17 cellular contexts compared by ENCODE assay signal in the genomic region with DNA sequence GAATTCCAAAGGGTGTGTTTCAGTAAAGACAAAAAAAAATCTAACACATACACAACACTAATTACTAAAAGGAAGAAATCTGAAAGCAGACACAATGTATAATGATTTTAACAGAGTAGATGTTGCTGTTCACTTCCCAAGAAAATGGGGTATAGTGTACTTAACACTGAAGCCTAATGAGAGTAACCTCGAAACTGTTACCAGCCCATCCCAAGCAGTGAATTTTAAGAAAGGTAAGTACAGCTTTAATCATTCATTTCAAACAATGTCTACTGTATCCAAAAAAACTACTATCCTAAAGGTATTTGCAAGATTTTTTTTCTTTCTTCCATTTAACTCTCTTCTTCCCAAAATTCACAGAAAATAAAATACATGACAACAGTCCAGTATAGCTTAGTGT. TPM values are rescaled to one million over a fixed set of nuclear protein-coding genes. Genes with fewer than 3 reads are reported as not detected.
A peak's percentile ranks its signal among the peaks of the same experiment; 100 is the strongest.
DNase-seq lines count a peak whose midpoint lies in the region; ATAC-seq, FAIRE-seq and TF ChIP-seq lines count a peak whose summit lies in the region.
"Had no signal": no experiment of that assay in that cellular context is flagged by ENCODE, and none has a peak within 500 bp of the region (broad histone marks: within the 10 kb centered on the region; RNA-seq: fewer than 3 reads in every experiment).

No MANE protein-coding gene starts in this region.

- no peak overlapping the region for H2AFZ ChIP-seq in keratinocyte (ENCODE audit: control insufficient read depth, low read length)

- no peak overlapping the region for H3K4me3 ChIP-seq in CD8-positive, alpha-beta T cell (ENCODE audit: low read depth, low read length)
- H3K4me3 ChIP-seq in keratinocyte (ENCODE audit: control insufficient read depth in 2 of 3, extremely low read depth in 1 of 3, insufficient read depth in 2 of 3, low read depth in 1 of 3, low read length in 3 of 3), result no peak overlapping the region
- H3K4me3 ChIP-seq in stomach, result no peak overlapping the region
- H3K4me3 ChIP-seq in small intestine (ENCODE audit: low read depth in 1 of 2, low read length in 2 of 2), result no peak overlapping the region
- H3K4me3 ChIP-seq: right lobe of liver, upper lobe of right lung had no signal

- 72 to 86% (median 77%) methylated on average over 1 of the region's 1 CpG for WGBS in stomach, 5 donors
- 79 to 82% (median 82%) methylated on average over 1 of the region's 1 CpG for WGBS in small intestine, 3 donors

- H3K9ac ChIP-seq in keratinocyte (ENCODE audit: control insufficient read depth, extremely low read depth, insufficient read depth, low read length), result no peak overlapping the region

- TF ChIP-seq EP300 in stomach (IDR thresholded peaks at IDR 0.05), result no peak

- intact Hi-C loops in CD8-positive, alpha-beta T cell (cut with DNase I, micrococcal nuclease), result loop anchor here in 1 of 2 experiments (5.0 kb wide), 1 partner anchor 40 kb away; no protein-coding TSS in a partner anchor
- intact Hi-C loops in stomach (cut with DNase I; ENCODE audit: low total_unique reads), result no loop called here

- no peak overlapping the region for H3K4me3 Mint-ChIP-seq in CD8-positive, alpha-beta T cell
- no peak overlapping the region for H3K4me3 Mint-ChIP-seq in WTC11

- H3K36me3 ChIP-seq in CD8-positive, alpha-beta T cell (ENCODE audit: insufficient read depth, low read length), result no peaks in the 10 kb centered on the region
- H3K36me3 ChIP-seq in keratinocyte (ENCODE audit: control insufficient read depth in 2 of 2, extremely low read depth in 1 of 2, insufficient read depth in 2 of 2, low read length in 2 of 2) (peaks cover 0 to under 1% of the 10 kb centered on the region in 2 experiments), stomach (peaks cover 0 to 5% (median 0%) of the 10 kb centered on the region in 4 donors), small intestine (ENCODE audit: control insufficient read depth in 2 of 2, insufficient read depth in 2 of 2, low read length in 2 of 2) (no peaks in the 10 kb centered on the region)
- H3K36me3 ChIP-seq: upper lobe of right lung had no signal

- no peak for FAIRE-seq in keratinocyte (lab: Jason Lieb, UNC)
- FAIRE-seq in small intestine (lab: Jason Lieb, UNC), result no peak

- peaks cover 73% of the 10 kb centered on the region for H3K4me1 Mint-ChIP-seq in CD8-positive, alpha-beta T cell (ENCODE audit: low read depth)
- H3K4me1 Mint-ChIP-seq in WTC11, result peaks cover 31% of the 10 kb centered on the region

- no peaks in the 10 kb centered on the region for H3K27me3 Mint-ChIP-seq in CD8-positive, alpha-beta T cell (ENCODE audit: low read depth)
- peaks cover 2% of the 10 kb centered on the region; the same call in 1 of the 2 replicates for H3K27me3 Mint-ChIP-seq in WTC11 (ENCODE audit: low read depth)

- no peaks in the 10 kb centered on the region for H3K27me3 ChIP-seq in CD8-positive, alpha-beta T cell (ENCODE audit: insufficient read depth, low read length)
- H3K27me3 ChIP-seq in keratinocyte (ENCODE audit: control insufficient read depth, extremely low read depth, insufficient read depth, low read length) (no peaks in the 10 kb centered on the region), stomach (no peaks in the 10 kb centered on the region), small intestine (ENCODE audit: control insufficient read depth in 2 of 2, insufficient read depth in 2 of 2, low read length in 2 of 2) (no peaks in the 10 kb centered on the region)
- H3K27me3 ChIP-seq: BE2C, right lobe of liver, upper lobe of right lung had no signal

- H3K27ac ChIP-seq in 22Rv1 (peak overlapping the region; percentile 90; the same call in 1 of the 2 replicates), keratinocyte (ENCODE audit: control insufficient read depth, insufficient read depth, low read length) (no peak overlapping the region), stomach (no peak overlapping the region), small intestine (ENCODE audit: low read depth in 1 of 2, low read length in 1 of 2) (no peak overlapping the region)
- no peak overlapping the region for H3K27ac ChIP-seq in CD8-positive, alpha-beta T cell (ENCODE audit: low read depth, low read length)
- H3K27ac ChIP-seq: right lobe of liver, upper lobe of right lung had no signal

- dilution Hi-C loops in keratinocyte (cut with MboI; ENCODE audit: extremely low pct_ligation_motif_present, low sequenced_read_pairs), result no loop called here

- no peaks in the 10 kb centered on the region for H3K9me3 Mint-ChIP-seq in CD8-positive, alpha-beta T cell
- no peaks in the 10 kb centered on the region for H3K9me3 Mint-ChIP-seq in WTC11

- H3K27ac Mint-ChIP-seq in CD8-positive, alpha-beta T cell, result peak overlapping the region; percentile 55
- peak overlapping the region; percentile 92 for H3K27ac Mint-ChIP-seq in WTC11

- peak overlapping the region; percentile 17 for H3K4me2 ChIP-seq in keratinocyte (ENCODE audit: control insufficient read depth, extremely low read depth, insufficient read depth, low read depth, low read length)

- DNase-seq in CD8-positive, alpha-beta T cell, result no peak
- DNase-seq in WTC11 (ENCODE audit: low spot score) (no peak), keratinocyte (ENCODE audit: low read depth, low spot score) (no peak), stomach (no peak), DMS53 treated with DMSO at 0.1 percent for 48 hours (lab: John Stamatoyannopoulos, UW; ENCODE audit: unreplicated experiment) (no peak), small intestine (no peak), GM10248 (ENCODE audit: extremely low spot score) (no peak)
- DNase-seq: activated CD4-positive, alpha-beta T cell treated with anti-CD3 and anti-CD28 coated beads for 48 hours; activated effector memory CD4-positive, alpha-beta T cell treated with Interleukin-2 at 50 U/mL for 16 hours; BE2C; effector CD8-positive, alpha-beta T cell; NCI-H1048; stimulated activated CD4-positive, alpha-beta T cell treated with anti-CD3 and anti-CD28 coated beads, Interleukin-2, amount 100 ng/mL, for 48 hours; upper lobe of right lung had no signal

- CTCF ChIA-PET in CD8-positive, alpha-beta T cell (lab: Charles Lee), result interaction anchor here (0.6 to 2.1 kb wide), 6 partner anchors 15 to 99 kb away, joined by 3 to 9 read pairs (median 4); no protein-coding TSS in a partner anchor
- CTCF ChIA-PET in WTC11 (lab: Charles Lee) (interaction anchor here (0.8 to 2.1 kb wide), 4 partner anchors 15 to 126 kb away, joined by 4 to 13 read pairs (median 7); a partner anchor contains a TSS), GM10248 (lab: Yijun Ruan, JAX) (interaction anchor here (0.8 to 3.1 kb wide), 17 partner anchors 10 to 195 kb away, joined by 3 to 21 read pairs (median 5); a partner anchor contains a TSS)

- no peaks in the 10 kb centered on the region for H3K9me1 ChIP-seq in keratinocyte (ENCODE audit: control insufficient read depth, extremely low read depth, insufficient read depth, low read length)

- TF ChIP-seq POLR2A in stomach (IDR thresholded peaks at IDR 0.05), result no peak

- H3K4me1 ChIP-seq in CD8-positive, alpha-beta T cell (ENCODE audit: insufficient read depth, low read length), result peaks cover 58% of the 10 kb centered on the region
- H3K4me1 ChIP-seq in keratinocyte (ENCODE audit: control insufficient read depth, extremely low read depth, insufficient read depth, low read length) (peaks cover 38% of the 10 kb centered on the region), stomach (peaks cover 34 to 95% (median 63%) of the 10 kb centered on the region in 4 donors), small intestine (ENCODE audit: control insufficient read depth in 2 of 2, insufficient read depth in 1 of 2, low read depth in 1 of 2, low read length in 1 of 2) (peaks cover 0 to 8% of the 10 kb centered on the region in 2 donors)

- POLR2A ChIA-PET in CD8-positive, alpha-beta T cell (lab: Charles Lee), result interaction anchor here (1.0 to 1.7 kb wide), 3 partner anchors 15 to 77 kb away, joined by 3 to 5 read pairs (median 4); no protein-coding TSS in a partner anchor
- POLR2A ChIA-PET in WTC11 (lab: Charles Lee) (interaction anchor here (0.7 kb wide), 1 partner anchor 9 kb away, joined by 3 read pairs; no protein-coding TSS in a partner anchor), GM10248 (lab: Yijun Ruan, JAX) (interaction anchor here (0.6 to 2.1 kb wide), 6 partner anchors 9 to 212 kb away, joined by 3 to 10 read pairs (median 4); a partner anchor contains a TSS)

- H4K20me1 ChIP-seq in keratinocyte (ENCODE audit: control insufficient read depth, extremely low read depth, insufficient read depth, low read length), result no peaks in the 10 kb centered on the region

- no peak for TF ChIP-seq CTCF in 22Rv1 (IDR thresholded peaks at IDR 0.05)
- no peak for TF ChIP-seq CTCF in CD8-positive, alpha-beta T cell (IDR thresholded peaks at IDR 0.05)
- no peak for TF ChIP-seq CTCF in WTC11 (IDR thresholded peaks at IDR 0.05)
- no peak for TF ChIP-seq CTCF in keratinocyte (optimal IDR thresholded peaks at IDR 0.05 in 1 of 3, IDR thresholded peaks at IDR 0.05 in 1 of 3, conservative IDR thresholded peaks at IDR 0.05 in 1 of 3; ENCODE audit: extremely low read depth in 1 of 3, insufficient read depth in 2 of 3, low read length in 3 of 3)
- TF ChIP-seq CTCF in stomach (IDR thresholded peaks at IDR 0.05), result no peak
- TF ChIP-seq CTCF in GM10248 (IDR thresholded peaks at IDR 0.05; ENCODE audit: control extremely low read depth, extremely low read depth, low read depth, missing control alignments), result no peak

- H3K79me2 ChIP-seq in keratinocyte (ENCODE audit: control insufficient read depth, insufficient read depth, low read length), result peaks cover 95% of the 10 kb centered on the region

- no peak for ATAC-seq in CD8-positive, alpha-beta T cell
- ATAC-seq in WTC11, result no peak
- ATAC-seq: HCT116, right lobe of liver, upper lobe of right lung had no signal

- peaks cover 20% of the 10 kb centered on the region for H3K36me3 Mint-ChIP-seq in CD8-positive, alpha-beta T cell
- H3K36me3 Mint-ChIP-seq in WTC11, result peaks cover 14% of the 10 kb centered on the region

- H3K9me3 ChIP-seq in CD8-positive, alpha-beta T cell (ENCODE audit: low read length), result no peaks in the 10 kb centered on the region
- H3K9me3 ChIP-seq in keratinocyte (ENCODE audit: control insufficient read depth, low read depth, low read length), result no peaks in the 10 kb centered on the region
- no peaks in the 10 kb centered on the region for H3K9me3 ChIP-seq in stomach
- no peaks in the 10 kb centered on the region for H3K9me3 ChIP-seq in small intestine (ENCODE audit: control insufficient read depth, low read depth)
- H3K9me3 ChIP-seq: BE2C, right lobe of liver, upper lobe of right lung had no signal

RNA-seq across cellular contexts. Expression of a gene that starts 8.3 kb away (rescaled TPM):
- 10 to 100 TPM; 96.2 to 99.4 TPM for total RNA-seq in CD8-positive, alpha-beta T cell
- total RNA-seq in WTC11 (2021) (82.9 to 93.3 TPM (median 92.6 TPM) in 3 replicates), stomach (100 to 1,000 TPM in 4 of 5 donors, 10 to 100 TPM in 1; 73.3 to 488 (median 135) TPM)
- polyA plus RNA-seq in keratinocyte (56.3 to 64.8 TPM (median 62.0 TPM) in 3 replicates), stomach (10 to 100 TPM; 32.5 to 48.9 (median 43.3) TPM), small intestine (10 to 100 TPM; 65.6 to 73.5 (median 66.2) TPM)
- polyA plus RNA-seq in keratinocyte (2011; ENCODE audit: low read depth), result 114 TPM
- 56.4 and 84.2 TPM in 2 replicates for polyA plus RNA-seq in keratinocyte (2011; cell fraction: cytosol; rRNA removed)
- 73.0 and 81.0 TPM in 2 replicates for polyA plus RNA-seq in keratinocyte (2011; cell fraction: nucleus; rRNA removed)
- 43.3 and 53.3 TPM in 2 replicates for polyA plus RNA-seq in keratinocyte (2012; ENCODE audit: low replicate concordance)
- 23.2 to 59.2 TPM (median 28.0 TPM) in 3 replicates for polyA minus RNA-seq in keratinocyte
- 29.4 TPM for polyA minus RNA-seq in keratinocyte (2011; cell fraction: cytosol; rRNA and poly(A)+ RNA removed)
- polyA minus RNA-seq in keratinocyte (2011; cell fraction: nucleus; rRNA and poly(A)+ RNA removed), result 17.6 and 25.2 TPM in 2 replicates

RNA-seq across cellular contexts. Expression of a gene that starts 59.2 kb away (rescaled TPM):
- total RNA-seq in CD8-positive, alpha-beta T cell, result 10 to 100 TPM; 44.8 to 46.5 TPM
- total RNA-seq in WTC11 (2021), result 64.7 to 76.9 TPM (median 68.6 TPM) in 3 replicates
- 11.7 to 25.1 TPM (median 13.6 TPM) in 3 replicates for polyA plus RNA-seq in keratinocyte
- 8.9 TPM for polyA plus RNA-seq in keratinocyte (2011; ENCODE audit: low read depth)
- 12.1 and 15.4 TPM in 2 replicates for polyA plus RNA-seq in keratinocyte (2011; cell fraction: cytosol; rRNA removed)
- 74.8 and 113 TPM in 2 replicates for polyA plus RNA-seq in keratinocyte (2011; cell fraction: nucleus; rRNA removed)
- 14.8 and 28.1 TPM in 2 replicates for polyA plus RNA-seq in keratinocyte (2012; ENCODE audit: low replicate concordance)
- polyA minus RNA-seq in keratinocyte, result 24.3 to 121 TPM (median 25.3 TPM) in 3 replicates
- 33.4 TPM for polyA minus RNA-seq in keratinocyte (2011; cell fraction: cytosol; rRNA and poly(A)+ RNA removed)
- 35.4 and 36.6 TPM in 2 replicates for polyA minus RNA-seq in keratinocyte (2011; cell fraction: nucleus; rRNA and poly(A)+ RNA removed)
- 100 to 1,000 TPM in 3 of 5 donors, 10 to 100 TPM in 2; 31.9 to 466 (median 128) TPM for total RNA-seq in stomach
- polyA plus RNA-seq in stomach, result 10 to 100 TPM; 16.6 to 28.5 (median 20.5) TPM
- 10 to 100 TPM; 41.8 to 87.7 (median 57.3) TPM for polyA plus RNA-seq in small intestine
